In the genomic region with DNA sequence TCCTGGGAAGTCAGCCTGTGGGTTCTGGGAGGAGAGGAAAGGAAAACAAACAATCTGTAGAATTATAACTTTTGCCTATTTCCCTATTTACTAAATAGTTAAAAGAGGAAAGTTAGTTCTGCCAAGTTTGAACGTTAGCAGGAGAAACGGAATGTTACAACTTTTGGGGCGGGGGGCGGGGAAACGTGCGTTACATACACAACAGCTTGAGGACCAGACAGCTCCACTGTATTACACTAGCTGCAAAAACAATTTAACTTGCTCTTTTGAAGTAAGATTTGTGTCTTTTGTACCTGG, we compare ENCODE assay signal across 1 cellular context.
TF ChIP-seq lines count a peak whose summit lies in the region.

No MANE protein-coding gene starts in this region.

TF ChIP-seq in HCT116, 20 proteins besides CTCF, POLR2A, EP300 and RAD21 (continued from another document):
- TF ChIP-seq, protein P1, sequence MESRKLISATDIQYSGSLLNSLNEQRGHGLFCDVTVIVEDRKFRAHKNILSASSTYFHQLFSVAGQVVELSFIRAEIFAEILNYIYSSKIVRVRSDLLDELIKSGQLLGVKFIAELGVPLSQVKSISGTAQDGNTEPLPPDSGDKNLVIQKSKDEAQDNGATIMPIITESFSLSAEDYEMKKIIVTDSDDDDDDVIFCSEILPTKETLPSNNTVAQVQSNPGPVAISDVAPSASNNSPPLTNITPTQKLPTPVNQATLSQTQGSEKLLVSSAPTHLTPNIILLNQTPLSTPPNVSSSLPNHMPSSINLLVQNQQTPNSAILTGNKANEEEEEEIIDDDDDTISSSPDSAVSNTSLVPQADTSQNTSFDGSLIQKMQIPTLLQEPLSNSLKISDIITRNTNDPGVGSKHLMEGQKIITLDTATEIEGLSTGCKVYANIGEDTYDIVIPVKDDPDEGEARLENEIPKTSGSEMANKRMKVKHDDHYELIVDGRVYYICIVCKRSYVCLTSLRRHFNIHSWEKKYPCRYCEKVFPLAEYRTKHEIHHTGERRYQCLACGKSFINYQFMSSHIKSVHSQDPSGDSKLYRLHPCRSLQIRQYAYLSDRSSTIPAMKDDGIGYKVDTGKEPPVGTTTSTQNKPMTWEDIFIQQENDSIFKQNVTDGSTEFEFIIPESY (IDR thresholded peaks at IDR 0.05; ENCODE audit: extremely low read depth, insufficient replicate concordance, low read length): no peak
- TF ChIP-seq CEBPB (IDR thresholded peaks at IDR 0.05; ENCODE audit: low read depth) (no peak), SP1 (IDR thresholded peaks at IDR 0.05; ENCODE audit: low read depth) (no peak), SIN3A (IDR thresholded peaks at IDR 0.05; ENCODE audit: low read depth) (no peak), FOSL1 (IDR thresholded peaks at IDR 0.05; ENCODE audit: low read depth) (no peak), CBX3 (IDR thresholded peaks at IDR 0.05; ENCODE audit: low read depth) (no peak)
